ENCODE assay signal across 37 cellular contexts in genomic region chr12:91204416-91204815, GRCh38. TPM values are rescaled to one million over a fixed set of nuclear protein-coding genes. Genes with fewer than 3 reads are reported as not detected.
"Had no signal": no experiment of that assay in that cellular context is flagged by ENCODE, and none has a peak within 500 bp of the region (broad histone marks: within the 10 kb centered on the region; RNA-seq: fewer than 3 reads in every experiment).

No MANE protein-coding gene starts in this region.

- H3K36me3 Mint-ChIP-seq: activated naive CD8-positive, alpha-beta T cell treated with anti-CD3 and anti-CD28 coated beads for 36 hours; natural killer cell treated with Interleukin-12 subunit alpha and Interleukin-12 subunit beta and Interleukin-15 and Interleukin-18, amount 100 ng/mL, for 72 hours; stimulated activated memory B cell treated with anti-CD40 and anti-IgM and Interleukin-4, amounts not matched to agents 10 μg/mL and 1 μg/mL and 100 μg/mL, for 72 hours had no signal

- H3K9me3 ChIP-seq: adrenal gland, body of pancreas, esophagus muscularis mucosa, lower lobe of right lung, mucosa of descending colon, ovary, upper lobe of left lung, vagina had no signal

- H3K27ac Mint-ChIP-seq: activated naive CD4-positive, alpha-beta T cell treated with anti-CD3 and anti-CD28 coated beads for 36 hours; activated naive CD8-positive, alpha-beta T cell treated with anti-CD3 and anti-CD28 coated beads for 36 hours; activated T-helper 1 cell treated with anti-CD3 and anti-CD28 coated beads, Interleukin-12 subunit alpha, Interleukin-12 subunit beta, Interleukin-2, Interleukin-4 antibody, amounts not matched to agents 30 ng/mL and 10 ng/mL and 1 ng/mL, durations not matched to agents 14 hours and 24 hours and 36 hours; natural killer cell treated with Interleukin-12 subunit alpha and Interleukin-12 subunit beta and Interleukin-15 and Interleukin-18, amount 100 ng/mL, for 72 hours; stimulated activated memory B cell treated with anti-CD40 and anti-IgM and Interleukin-4, amounts not matched to agents 10 μg/mL and 1 μg/mL and 100 μg/mL, for 72 hours; stimulated activated naive CD8-positive, alpha-beta T cell treated with anti-CD3 and anti-CD28 coated beads, Interleukin-15, amount 100 ng/mL, for 72 hours; T-helper 1 cell treated with Interleukin-12 subunit alpha and Interleukin-12 subunit beta and Interleukin-4 antibody, amounts not matched to agents 30 μg/mL and 1 μg/mL, for 36 hours had no signal

- H3K9me3 Mint-ChIP-seq: activated naive CD4-positive, alpha-beta T cell treated with anti-CD3 and anti-CD28 coated beads for 36 hours; activated T-helper 1 cell treated with anti-CD3 and anti-CD28 coated beads, Interleukin-12 subunit alpha, Interleukin-12 subunit beta, Interleukin-2, Interleukin-4 antibody, amounts not matched to agents 30 ng/mL and 10 ng/mL and 1 ng/mL, durations not matched to agents 14 hours and 24 hours and 36 hours; T-helper 1 cell treated with Interleukin-12 subunit alpha and Interleukin-12 subunit beta and Interleukin-4 antibody, amounts not matched to agents 30 μg/mL and 1 μg/mL, for 36 hours had no signal

- H3K27me3 Mint-ChIP-seq: activated naive CD8-positive, alpha-beta T cell treated with anti-CD3 and anti-CD28 coated beads for 36 hours; natural killer cell treated with Interleukin-12 subunit alpha and Interleukin-12 subunit beta and Interleukin-15 and Interleukin-18, amount 100 ng/mL, for 72 hours; progenitor cell of endocrine pancreas; stimulated activated memory B cell treated with anti-CD40 and anti-IgM and Interleukin-4, amounts not matched to agents 10 μg/mL and 1 μg/mL and 100 μg/mL, for 72 hours; stimulated activated naive CD8-positive, alpha-beta T cell treated with anti-CD3 and anti-CD28 coated beads, Interleukin-15, amount 100 ng/mL, for 72 hours had no signal

- H3K4me3 ChIP-seq: adrenal gland, body of pancreas, esophagus muscularis mucosa, heart right ventricle, lower lobe of right lung, mucosa of descending colon, ovary, upper lobe of left lung, vagina had no signal

- H3K4me1 Mint-ChIP-seq: activated naive CD8-positive, alpha-beta T cell treated with anti-CD3 and anti-CD28 coated beads for 36 hours; stimulated activated memory B cell treated with anti-CD40 and anti-IgM and Interleukin-4, amounts not matched to agents 10 μg/mL and 1 μg/mL and 100 μg/mL, for 72 hours; stimulated activated naive CD8-positive, alpha-beta T cell treated with anti-CD3 and anti-CD28 coated beads, Interleukin-15, amount 100 ng/mL, for 72 hours had no signal

- ATAC-seq: body of pancreas; heart right ventricle; left lobe of liver; mucosa of descending colon; natural killer cell treated with Interleukin-12 subunit alpha and Interleukin-12 subunit beta and Interleukin-15 and Interleukin-18, amount 100 ng/mL, for 72 hours; sciatic nerve; stimulated activated memory B cell treated with anti-CD40 and anti-IgM and Interleukin-4, amounts not matched to agents 10 μg/mL and 1 μg/mL and 100 μg/mL, for 72 hours; stimulated activated naive CD8-positive, alpha-beta T cell treated with anti-CD3 and anti-CD28 coated beads, Interleukin-15, amount 100 ng/mL, for 72 hours had no signal

- H3K27ac ChIP-seq: adrenal gland, body of pancreas, esophagus muscularis mucosa, heart right ventricle, lower lobe of right lung, ovary, vagina, VCaP had no signal

- H3K27me3 ChIP-seq: adrenal gland, body of pancreas, esophagus muscularis mucosa, heart right ventricle, ovary, upper lobe of left lung, vagina had no signal

- H3K4me3 Mint-ChIP-seq: activated naive CD4-positive, alpha-beta T cell treated with anti-CD3 and anti-CD28 coated beads for 36 hours; activated naive CD8-positive, alpha-beta T cell treated with anti-CD3 and anti-CD28 coated beads for 36 hours; activated T-helper 1 cell treated with anti-CD3 and anti-CD28 coated beads, Interleukin-12 subunit alpha, Interleukin-12 subunit beta, Interleukin-2, Interleukin-4 antibody, amounts not matched to agents 30 ng/mL and 10 ng/mL and 1 ng/mL, durations not matched to agents 14 hours and 24 hours and 36 hours; natural killer cell treated with Interleukin-12 subunit alpha and Interleukin-12 subunit beta and Interleukin-15 and Interleukin-18, amount 100 ng/mL, for 72 hours; stimulated activated memory B cell treated with anti-CD40 and anti-IgM and Interleukin-4, amounts not matched to agents 10 μg/mL and 1 μg/mL and 100 μg/mL, for 72 hours; stimulated activated naive CD8-positive, alpha-beta T cell treated with anti-CD3 and anti-CD28 coated beads, Interleukin-15, amount 100 ng/mL, for 72 hours; T-helper 1 cell treated with Interleukin-12 subunit alpha and Interleukin-12 subunit beta and Interleukin-4 antibody, amounts not matched to agents 30 μg/mL and 1 μg/mL, for 36 hours had no signal

- H3K4me1 ChIP-seq: adrenal gland, body of pancreas, esophagus muscularis mucosa, heart right ventricle, lower lobe of right lung, vagina had no signal

- H3K36me3 ChIP-seq: adrenal gland, esophagus muscularis mucosa, heart right ventricle, lower lobe of right lung, ovary, upper lobe of left lung, vagina had no signal

- DNase-seq: activated CD4-positive, alpha-beta T cell treated with anti-CD3 and anti-CD28 coated beads for 4 hours; activated CD4-positive, alpha-beta T cell treated with anti-CD3 and anti-CD28 coated beads, Interleukin-2, amount 50 U/mL, for 48 hours; activated CD8-positive, alpha-beta memory T cell treated with anti-CD3 and anti-CD28 coated beads for 24 hours; activated CD8-positive, alpha-beta memory T cell treated with anti-CD3 and anti-CD28 coated beads, Interleukin-2, amount 50 U/mL, for 4 hours; activated effector memory CD4-positive, alpha-beta T cell treated with anti-CD3 and anti-CD28 coated beads, Interleukin-2, amount 50 U/mL, for 16 hours; activated naive CD4-positive, alpha-beta T cell treated with anti-CD3 and anti-CD28 coated beads for 36 hours; activated naive CD8-positive, alpha-beta T cell treated with anti-CD3 and anti-CD28 coated beads for 36 hours; activated T-cell treated with anti-CD3 and anti-CD28 coated beads, Interleukin-2, amount 50 U/mL, for 1 hour; adrenal gland; aorta; body of pancreas; dermis blood vessel endothelial cell; effector CD4-positive, alpha-beta T cell; heart right ventricle; kidney glomerular epithelial cell; lower lobe of right lung; mesendoderm; mucosa of descending colon; ovary; small intestine; stimulated activated CD4-positive, alpha-beta T cell treated with anti-CD3 and anti-CD28 coated beads, Interleukin-1b, Interleukin-23, amount 100 ng/mL, for 48 hours; stimulated activated CD4-positive, alpha-beta T cell treated with anti-CD3 and anti-CD28 coated beads, Interleukin-4, amount 100 ng/mL, for 4 hours; stimulated activated CD8-positive, alpha-beta memory T cell treated with anti-CD3 and anti-CD28 coated beads, Interleukin-4, amount 100 ng/mL, for 48 hours; stimulated activated naive CD8-positive, alpha-beta T cell treated with anti-CD3 and anti-CD28 coated beads, Interleukin-15, amount 100 ng/mL, for 72 hours; substantia nigra; T-helper 9 cell; upper lobe of left lung had no signal

RNA-seq across cellular contexts. Expression of gene DCN, which starts 21.8 kb away (rescaled TPM):
- total RNA-seq: activated naive CD4-positive, alpha-beta T cell treated with anti-CD3 and anti-CD28 coated beads for 36 hours; activated naive CD8-positive, alpha-beta T cell treated with anti-CD3 and anti-CD28 coated beads for 36 hours; activated T-helper 1 cell treated with anti-CD3 and anti-CD28 coated beads, Interleukin-12 subunit alpha, Interleukin-12 subunit beta, Interleukin-2, Interleukin-4 antibody, amounts not matched to agents 30 ng/mL and 10 ng/mL and 1 ng/mL, durations not matched to agents 14 hours and 24 hours and 36 hours; natural killer cell treated with Interleukin-12 subunit alpha and Interleukin-12 subunit beta and Interleukin-15 and Interleukin-18, amount 100 ng/mL, for 72 hours; progenitor cell of endocrine pancreas had no signal
